Comparison of ENCODE assay signal across 8 cellular contexts in genomic region chr1:212034516-212035122, GRCh38. TPM values are rescaled to one million over a fixed set of nuclear protein-coding genes. Genes with fewer than 3 reads are reported as not detected.
DNase-seq lines count a peak whose midpoint lies in the region; ATAC-seq, FAIRE-seq and TF ChIP-seq lines count a peak whose summit lies in the region.

No MANE protein-coding gene starts in this region.

- intact Hi-C loops in stomach (cut with DNase I; ENCODE audit: low total_unique reads): no loop called here

- H3K27ac ChIP-seq in stomach: peak overlapping the region; percentile 88 to 91 (median 90)

- TF ChIP-seq EP300 in stomach (IDR thresholded peaks at IDR 0.05): no peak

- no peak for TF ChIP-seq POLR2A in stomach (IDR thresholded peaks at IDR 0.05)

- 0 to 3% (median 1%) methylated on average over 13 of the region's 13 CpGs for WGBS in stomach, 5 donors

- H3K27me3 ChIP-seq in stomach: no peaks in the 10 kb centered on the region

- peak overlapping the region; percentile 90 for H3K4me3 Mint-ChIP-seq in activated naive CD8-positive, alpha-beta T cell treated with anti-CD3 and anti-CD28 coated beads, Interleukin-2, amount 10 ng/mL, durations not matched to agents 7 days and 5 days
- peak overlapping the region; percentile 91 to 100 (median 98) for H3K4me3 Mint-ChIP-seq in immature natural killer cell

- no peaks in the 10 kb centered on the region for H3K9me3 ChIP-seq in stomach

- H3K27me3 Mint-ChIP-seq in activated naive CD8-positive, alpha-beta T cell treated with anti-CD3 and anti-CD28 coated beads, Interleukin-2, amount 10 ng/mL, durations not matched to agents 7 days and 5 days: no peaks in the 10 kb centered on the region
- H3K27me3 Mint-ChIP-seq in immature natural killer cell (ENCODE audit: low read depth in 3 of 3): peaks cover 7 to 12% (median 8%) of the 10 kb centered on the region in 3 donors

- ATAC-seq in HG03064 (IDR thresholded peaks at IDR 0.05; ENCODE audit: low read depth, unreplicated experiment): peak; percentile 0
- peak; percentile 3 for ATAC-seq in activated naive CD8-positive, alpha-beta T cell treated with anti-CD3 and anti-CD28 coated beads, Interleukin-2, amount 10 ng/mL, durations not matched to agents 7 days and 5 days (ENCODE audit: low read depth)

- DNase-seq in GM19239 (ENCODE audit: insufficient read length, low spot score): peak; percentile 4
- no peak for DNase-seq in activated naive CD8-positive, alpha-beta T cell treated with anti-CD3 and anti-CD28 coated beads, Interleukin-2, amount 10 ng/mL, durations not matched to agents 7 days and 5 days
- no peak for DNase-seq in immature natural killer cell
- DNase-seq in stomach: no peak
- DNase-seq in SW 1271 (lab: John Stamatoyannopoulos, UW): no peak
- no peak for DNase-seq in NCI-H345 (lab: John Stamatoyannopoulos, UW)
- no peak for DNase-seq in NCI-H510A (lab: John Stamatoyannopoulos, UW)

- POLR2A ChIA-PET in activated naive CD8-positive, alpha-beta T cell treated with anti-CD3 and anti-CD28 coated beads, Interleukin-2, amount 10 ng/mL, durations not matched to agents 7 days and 5 days (lab: Charles Lee): interaction anchor here (1.0 to 3.2 kb wide), 10 partner anchors 10 to 574 kb away, joined by 3 to 20 read pairs (median 6); partner anchors contain the start of genes ATF3, NEK2, NENF and PPP2R5A

- FAIRE-seq in GM19239 (lab: Jason Lieb, UNC): no peak

- H3K4me1 Mint-ChIP-seq in activated naive CD8-positive, alpha-beta T cell treated with anti-CD3 and anti-CD28 coated beads, Interleukin-2, amount 10 ng/mL, durations not matched to agents 7 days and 5 days: peaks cover 51% of the 10 kb centered on the region
- H3K4me1 Mint-ChIP-seq in immature natural killer cell: peaks cover 42 to 61% of the 10 kb centered on the region in 2 donors

- H3K36me3 Mint-ChIP-seq in activated naive CD8-positive, alpha-beta T cell treated with anti-CD3 and anti-CD28 coated beads, Interleukin-2, amount 10 ng/mL, durations not matched to agents 7 days and 5 days: peaks cover 35% of the 10 kb centered on the region
- no peaks in the 10 kb centered on the region for H3K36me3 Mint-ChIP-seq in immature natural killer cell

- no peak for TF ChIP-seq CTCF in stomach (IDR thresholded peaks at IDR 0.05)

- H3K4me1 ChIP-seq in stomach: peaks cover 12 to 60% (median 23%) of the 10 kb centered on the region in 4 donors

- peak overlapping the region; percentile 93 for H3K27ac Mint-ChIP-seq in activated naive CD8-positive, alpha-beta T cell treated with anti-CD3 and anti-CD28 coated beads, Interleukin-2, amount 10 ng/mL, durations not matched to agents 7 days and 5 days
- peak overlapping the region; percentile 87 to 96 (median 91) for H3K27ac Mint-ChIP-seq in immature natural killer cell

- no peaks in the 10 kb centered on the region for H3K36me3 ChIP-seq in stomach

- H3K9me3 Mint-ChIP-seq in activated naive CD8-positive, alpha-beta T cell treated with anti-CD3 and anti-CD28 coated beads, Interleukin-2, amount 10 ng/mL, durations not matched to agents 7 days and 5 days: no peaks in the 10 kb centered on the region
- H3K9me3 Mint-ChIP-seq in immature natural killer cell: no peaks in the 10 kb centered on the region

- H3K4me3 ChIP-seq in stomach: peak overlapping the region; percentile 59 to 69 (median 62)

RNA-seq across cellular contexts. Expression of gene INTS7, which starts 0.7 kb away (rescaled TPM):
- total RNA-seq in activated naive CD8-positive, alpha-beta T cell treated with anti-CD3 and anti-CD28 coated beads, Interleukin-2, amount 10 ng/mL, durations not matched to agents 7 days and 5 days: 10 to 100 TPM; 22.6 to 23.0 TPM
- polyA plus RNA-seq in immature natural killer cell (10 to 100 TPM; 16.6 to 17.3 (median 17.0) TPM), stomach (1 to 10 TPM; 3.7 to 5.8 (median 4.6) TPM)
- total RNA-seq in stomach: 100 to 1,000 TPM in 1 of 5 donors, 10 to 100 TPM in 3, 1 to 10 TPM in 1; 1.2 to 156 (median 18.2) TPM

RNA-seq across cellular contexts. Expression of gene DTL, which starts 0.9 kb away (rescaled TPM):
- 10 to 100 TPM; 49.7 to 54.7 TPM for total RNA-seq in activated naive CD8-positive, alpha-beta T cell treated with anti-CD3 and anti-CD28 coated beads, Interleukin-2, amount 10 ng/mL, durations not matched to agents 7 days and 5 days
- polyA plus RNA-seq in immature natural killer cell (1 to 10 TPM; 1.4 to 3.5 (median 3.1) TPM), stomach (1 to 10 TPM; 1.3 to 4.7 (median 1.4) TPM)
- 1 to 10 TPM in 2 of 5 donors, under 1 TPM in 1, not detected in 2; 0.58 to 7.5 (median 1.6) TPM for total RNA-seq in stomach

Comparison
In these comparisons a context has a peak if more than half of its experiments do, and no peak if none do; other contexts are left out.
1. RNA of gene DTL, which starts 0.9 kb away (total RNA-seq): 49.7 to 54.7 TPM in activated naive CD8-positive, alpha-beta T cell treated with anti-CD3 and anti-CD28 coated beads, Interleukin-2, amount 10 ng/mL, durations not matched to agents 7 days and 5 days; 0.58 to 7.5 TPM in stomach; every median in the first group is over 4 times any median in the second.